8 cellular contexts compared by ENCODE assay signal in genomic region chr16:788399-789126, GRCh38. TPM values are rescaled to one million over a fixed set of nuclear protein-coding genes. Genes with fewer than 3 reads are reported as not detected.
A peak's percentile ranks its signal among the peaks of the same experiment; 100 is the strongest.
DNase-seq lines count a peak whose midpoint lies in the region; ATAC-seq, FAIRE-seq and TF ChIP-seq lines count a peak whose summit lies in the region.

CHTF18 (plus strand) TSS chr16:788620; CDS start chr16:788685, 65 bp downstream.

- peak within 1 kb of the TSS; percentile 70 for H3K27ac Mint-ChIP-seq in activated naive CD8-positive, alpha-beta T cell treated with anti-CD3 and anti-CD28 coated beads, Interleukin-2, amount 50 U/mL, for 24 hours

- H3K27me3 ChIP-seq in pancreas: no peaks in the 10 kb centered on the region
- peaks cover 0 to 6% of the 10 kb centered on the region in 2 donors for H3K27me3 ChIP-seq in tibial artery

- no peaks in the 10 kb centered on the region for H3K9me3 ChIP-seq in pancreas
- no peaks in the 10 kb centered on the region for H3K9me3 ChIP-seq in tibial artery

- H3K27me3 Mint-ChIP-seq in activated naive CD8-positive, alpha-beta T cell treated with anti-CD3 and anti-CD28 coated beads, Interleukin-2, amount 50 U/mL, for 24 hours: no peaks in the 10 kb centered on the region

- peak within 1 kb of the TSS in 1 of 4 donors; percentile 39 for H3K27ac ChIP-seq in pancreas
- peak within 1 kb of the TSS; percentile 71 to 75 for H3K27ac ChIP-seq in tibial artery

- peak within 1 kb of the TSS; percentile 85 for H3K4me3 Mint-ChIP-seq in activated naive CD8-positive, alpha-beta T cell treated with anti-CD3 and anti-CD28 coated beads, Interleukin-2, amount 50 U/mL, for 24 hours

- ATAC-seq in HG02759 (IDR thresholded peaks at IDR 0.05; ENCODE audit: unreplicated experiment) (peak; percentile 82), Right ventricle myocardium superior (ENCODE audit: poor library complexity) (peak; percentile 96), pancreas (peak; percentile 93 to 96 (median 94))
- ATAC-seq in activated naive CD8-positive, alpha-beta T cell treated with anti-CD3 and anti-CD28 coated beads, Interleukin-2, amount 50 U/mL, for 24 hours: peak; percentile 80

- WGBS in pancreas, 2 donors: 0% methylated on average over 62 to 97 of the region's 97 CpGs

- H3K4me1 ChIP-seq in pancreas: peaks cover 0 to 13% (median 6%) of the 10 kb centered on the region in 3 donors
- peaks cover 0 to 37% (median 21%) of the 10 kb centered on the region in 4 donors for H3K4me1 ChIP-seq in tibial artery

- peak within 1 kb of the TSS; percentile 99 for H3K4me3 ChIP-seq in GM12864 (ENCODE audit: low read depth, low read length)
- peak within 1 kb of the TSS; percentile 89 to 96 (median 93) for H3K4me3 ChIP-seq in pancreas
- peak within 1 kb of the TSS; percentile 92 to 100 for H3K4me3 ChIP-seq in tibial artery

- TF ChIP-seq CTCF in GM12864 (IDR thresholded peaks at IDR 0.05; ENCODE audit: low read depth, low read length, missing control alignments): no peak
- TF ChIP-seq CTCF in pancreas (IDR thresholded peaks at IDR 0.05): no peak
- no peak for TF ChIP-seq CTCF in tibial artery (IDR thresholded peaks at IDR 0.05)

- peaks cover 16% of the 10 kb centered on the region for H3K36me3 Mint-ChIP-seq in activated naive CD8-positive, alpha-beta T cell treated with anti-CD3 and anti-CD28 coated beads, Interleukin-2, amount 50 U/mL, for 24 hours (ENCODE audit: low read depth)

- H3K36me3 ChIP-seq in pancreas (no peaks in the 10 kb centered on the region), tibial artery (peaks cover 0 to 25% (median 0%) of the 10 kb centered on the region in 3 donors)

- peaks cover 7% of the 10 kb centered on the region for H3K4me1 Mint-ChIP-seq in activated naive CD8-positive, alpha-beta T cell treated with anti-CD3 and anti-CD28 coated beads, Interleukin-2, amount 50 U/mL, for 24 hours

- FAIRE-seq in pancreas (lab: Jason Lieb, UNC): no peak

- intact Hi-C loops in Right ventricle myocardium superior (cut with DNase I): no loop called here
- intact Hi-C loops in pancreas (cut with DNase I): loop anchor here in 1 of 3 donors (10.0 kb wide), 1 partner anchor 84 kb away; the partner anchor contains the start of gene FBXL16
- intact Hi-C loops in tibial artery (cut with DNase I; ENCODE audit: low total_unique reads): no loop called here

- DNase-seq in GM12864 (ENCODE audit: low read depth): peak; percentile 35
- DNase-seq in NCI-H1417 (lab: John Stamatoyannopoulos, UW): peak; percentile 90 to 98 (median 91)
- peak; percentile 92 for DNase-seq in T follicular helper cell (ENCODE audit: low read depth)
- peak; percentile 94 for DNase-seq in activated naive CD8-positive, alpha-beta T cell treated with anti-CD3 and anti-CD28 coated beads, Interleukin-2, amount 50 U/mL, for 24 hours
- peak; percentile 94 for DNase-seq in Right ventricle myocardium superior
- DNase-seq in pancreas: peak; percentile 87 to 96 (median 96)
- DNase-seq in tibial artery: peak; percentile 85 to 95

- no peaks in the 10 kb centered on the region for H3K9me3 Mint-ChIP-seq in activated naive CD8-positive, alpha-beta T cell treated with anti-CD3 and anti-CD28 coated beads, Interleukin-2, amount 50 U/mL, for 24 hours

RNA-seq across cellular contexts. Expression of gene CHTF18, which starts in this region (rescaled TPM):
- 3.7 TPM for total RNA-seq in Right ventricle myocardium superior
- 10 to 100 TPM in 1 of 6 donors, 1 to 10 TPM in 5; 5.4 to 11.0 (median 6.5) TPM for total RNA-seq in pancreas
- polyA plus RNA-seq in pancreas: 10 to 100 TPM; 30.4 to 61.6 TPM

Comparison
In these comparisons a context has a peak if more than half of its experiments do, and no peak if none do; other contexts are left out.
1. DNase-seq: peak in every context shown above with its lines; median percentile 96 in pancreas; 94 in activated naive CD8-positive, alpha-beta T cell treated with anti-CD3 and anti-CD28 coated beads, Interleukin-2, amount 50 U/mL, for 24 hours; 94 in Right ventricle myocardium superior; 92 in T follicular helper cell; 91 in NCI-H1417; 90 in tibial artery; 35 in GM12864.